Comparison of ENCODE assay signal across 1 cellular context in genomic region chr9:86974421-86974820, GRCh38.
TF ChIP-seq lines count a peak whose summit lies in the region.

No MANE protein-coding gene starts in this region.

TF ChIP-seq in GM12878, 131 proteins besides CTCF, POLR2A, EP300 and RAD21 (continued from another document):
- TF ChIP-seq SMC3 (IDR thresholded peaks at IDR 0.05; ENCODE audit: borderline replicate concordance, low read length) (no peak), MTA3 (IDR thresholded peaks at IDR 0.05; ENCODE audit: borderline replicate concordance, low read length) (no peak), IKZF1 (conservative IDR thresholded peaks at IDR 0.05) (no peak), MYC (IDR thresholded peaks at IDR 0.05; ENCODE audit: insufficient read depth, insufficient read length, insufficient replicate concordance, low read length, severe bottlenecking) (no peak), TCF7 (IDR thresholded peaks at IDR 0.05; ENCODE audit: borderline replicate concordance) (no peak)
